Comparison of ENCODE assay signal across 8 cellular contexts in the genomic region with DNA sequence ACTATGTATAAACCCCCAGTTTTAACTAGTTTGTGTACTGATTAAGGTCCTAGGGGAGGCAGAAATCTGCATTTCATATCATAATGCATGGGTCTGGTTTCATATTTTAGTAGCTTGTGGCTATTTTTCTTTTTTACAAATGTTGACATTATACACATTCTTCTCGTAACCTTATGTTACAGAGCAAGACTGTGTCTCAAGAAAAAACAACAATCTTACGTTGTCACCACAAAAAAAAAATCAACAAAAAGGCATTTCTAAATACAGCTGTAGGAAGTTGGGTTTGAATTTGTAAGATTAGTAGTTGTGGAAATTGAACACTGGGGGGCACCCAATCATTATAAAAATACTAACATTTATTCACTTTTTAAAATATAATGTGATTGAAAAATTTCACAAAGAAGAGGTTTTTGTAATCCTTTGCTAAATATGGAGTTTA. TPM values are rescaled to one million over a fixed set of nuclear protein-coding genes. Genes with fewer than 3 reads are reported as not detected.
A peak's percentile ranks its signal among the peaks of the same experiment; 100 is the strongest.
DNase-seq lines count a peak whose midpoint lies in the region; ATAC-seq and TF ChIP-seq lines count a peak whose summit lies in the region.

No MANE protein-coding gene starts in this region.

- H3K27me3 ChIP-seq in heart right ventricle = no peaks in the 10 kb centered on the region
- H3K27me3 ChIP-seq in PC-3 (ENCODE audit: low read length) = no peaks in the 10 kb centered on the region

- no peak overlapping the region for H2AFZ ChIP-seq in PC-3 (ENCODE audit: low read length)

- no peaks in the 10 kb centered on the region for H3F3A ChIP-seq in PC-3 (ENCODE audit: low read length, unreplicated experiment)

- intact Hi-C loops in heart right ventricle (cut with DNase I) (loop anchor here in 2 of 10 donors (5.0 to 10.0 kb wide), 2 partner anchors 616 to 619 kb away; no protein-coding TSS in a partner anchor), Right ventricle myocardium inferior (cut with DNase I) (loop anchor here (10.0 kb wide), 1 partner anchor 616 kb away; no protein-coding TSS in a partner anchor), PC-3 (cut with micrococcal nuclease) (loop anchor here (2.0 to 5.0 kb wide), 3 partner anchors 50 to 339 kb away; partner anchors contain the start of gene SIAH2)
- intact Hi-C loops in activated CD4-positive, alpha-beta T cell treated with anti-CD3 and anti-CD28 coated beads, Interleukin-2, amount 10 ng/mL, durations not matched to agents 24 days and 14 days (cut with micrococcal nuclease) = loop anchor here (2.0 to 5.0 kb wide), 3 partner anchors 336 to 618 kb away; partner anchors contain the start of gene MED12L

- H3K36me3 ChIP-seq in heart right ventricle (no peaks in the 10 kb centered on the region), PC-3 (ENCODE audit: low read depth, low read length) (no peaks in the 10 kb centered on the region)

- H3K9me3 ChIP-seq in heart right ventricle (no peaks in the 10 kb centered on the region), PC-3 (ENCODE audit: low read length) (no peaks in the 10 kb centered on the region)

- no peaks in the 10 kb centered on the region for H3K4me1 ChIP-seq in heart right ventricle
- H3K4me1 ChIP-seq in PC-3 (ENCODE audit: insufficient read depth, low read length) = no peaks in the 10 kb centered on the region

- H3K9ac ChIP-seq in PC-3 (ENCODE audit: low read length) = no peak overlapping the region

- no peak overlapping the region for H3K4me3 ChIP-seq in heart right ventricle
- H3K4me3 ChIP-seq in PC-3 (ENCODE audit: low read length) = no peak overlapping the region
- H3K4me3 ChIP-seq in fibroblast of mammary gland (ENCODE audit: control insufficient read depth, low read depth, low read length) = no peak overlapping the region

- peak overlapping the region; percentile 9; the same call in 1 of the 2 replicates for H3K4me2 ChIP-seq in PC-3 (ENCODE audit: low read length)

- H3K27ac Mint-ChIP-seq in activated CD4-positive, alpha-beta T cell treated with anti-CD3 and anti-CD28 coated beads, Interleukin-2, amount 10 ng/mL, durations not matched to agents 24 days and 14 days = no peak overlapping the region

- POLR2A ChIA-PET in PC-3 (lab: Charles Lee; ENCODE audit: unreplicated experiment) = no interaction called here

- DNase-seq in heart right ventricle = no peak
- no peak for DNase-seq in Right ventricle myocardium inferior (ENCODE audit: missing footprints)
- peak; percentile 56 for DNase-seq in PC-3
- peak; percentile 35 for DNase-seq in fibroblast of mammary gland (ENCODE audit: low read depth)
- DNase-seq in NK-92 treated with Interleukin-12 subunit alpha and Interleukin-12 subunit beta, amount 100 ng/mL, for 24 hours (lab: John Stamatoyannopoulos, UW) = no peak
- DNase-seq in activated CD4-positive, alpha-beta T cell treated with anti-CD3 and anti-CD28 coated beads, Interleukin-2, amount 10 ng/mL, durations not matched to agents 24 days and 14 days = no peak
- no peak for DNase-seq in SIG-M5 (lab: John Stamatoyannopoulos, UW)

- H3K27ac ChIP-seq in heart right ventricle (no peak overlapping the region), PC-3 (ENCODE audit: low read length) (no peak overlapping the region)

- no peaks in the 10 kb centered on the region for H3K36me3 Mint-ChIP-seq in activated CD4-positive, alpha-beta T cell treated with anti-CD3 and anti-CD28 coated beads, Interleukin-2, amount 10 ng/mL, durations not matched to agents 24 days and 14 days (ENCODE audit: low read depth)

- no peaks in the 10 kb centered on the region for H3K9me3 Mint-ChIP-seq in activated CD4-positive, alpha-beta T cell treated with anti-CD3 and anti-CD28 coated beads, Interleukin-2, amount 10 ng/mL, durations not matched to agents 24 days and 14 days

- no peaks in the 10 kb centered on the region for H3K79me2 ChIP-seq in PC-3 (ENCODE audit: low read length)

- no peaks in the 10 kb centered on the region for H3K9me2 ChIP-seq in PC-3 (replicated peaks; ENCODE audit: low read length)

- peaks cover 14% of the 10 kb centered on the region for H3K27me3 Mint-ChIP-seq in activated CD4-positive, alpha-beta T cell treated with anti-CD3 and anti-CD28 coated beads, Interleukin-2, amount 10 ng/mL, durations not matched to agents 24 days and 14 days

- H4K20me1 ChIP-seq in PC-3 (ENCODE audit: low read length) = no peaks in the 10 kb centered on the region

- ATAC-seq in heart right ventricle (no peak), Right ventricle myocardium inferior (no peak), PC-3 (no peak; the same call in 1 of the 2 replicates), HG03097 (IDR thresholded peaks at IDR 0.05; ENCODE audit: low FRiP score, unreplicated experiment) (no peak)

- 31 to 35% methylated on average over 2 of the region's 2 CpGs for WGBS in heart right ventricle, 2 donors

- BruUV-seq in PC-3 (replicated peaks; lab: Mats Ljungman, UMichigan) = no TSS peak

- H3K4me1 Mint-ChIP-seq in activated CD4-positive, alpha-beta T cell treated with anti-CD3 and anti-CD28 coated beads, Interleukin-2, amount 10 ng/mL, durations not matched to agents 24 days and 14 days = peaks cover 6% of the 10 kb centered on the region

- CTCF ChIA-PET in PC-3 (lab: Charles Lee) = interaction anchor here (0.6 to 1.1 kb wide), 3 partner anchors 17 to 649 kb away, joined by 3 to 4 read pairs (median 4); partner anchors contain the start of gene SERP1

- no peak overlapping the region for H3K4me3 Mint-ChIP-seq in activated CD4-positive, alpha-beta T cell treated with anti-CD3 and anti-CD28 coated beads, Interleukin-2, amount 10 ng/mL, durations not matched to agents 24 days and 14 days

- TF ChIP-seq CTCF in heart right ventricle (IDR thresholded peaks at IDR 0.05) (peak in 8 of 9 donors; percentile 6 to 52 (median 41)), PC-3 (conservative IDR thresholded peaks at IDR 0.05; ENCODE audit: low read depth, low read length) (peak; percentile 61), fibroblast of mammary gland (conservative IDR thresholded peaks at IDR 0.05; ENCODE audit: control insufficient read depth, insufficient read depth, low read depth, low read length) (peak; percentile 22)

RNA-seq across cellular contexts. Expression of gene SERP1, which starts 17.9 kb away (rescaled TPM):
- total RNA-seq in heart right ventricle = 10 to 100 TPM; 17.5 to 33.7 (median 21.9) TPM
- 10 to 100 TPM; 17.5 to 79.0 TPM for polyA plus RNA-seq in heart right ventricle
- 23.7 TPM for total RNA-seq in Right ventricle myocardium inferior
- 439 and 552 TPM in 2 replicates for total RNA-seq in PC-3 (2014; rRNA removed)
- 88.8 and 103 TPM in 2 replicates for total RNA-seq in activated CD4-positive, alpha-beta T cell treated with anti-CD3 and anti-CD28 coated beads, Interleukin-2, amount 10 ng/mL, durations not matched to agents 24 days and 14 days

RNA-seq across cellular contexts. Expression of gene EIF2A, which starts 18.2 kb away (rescaled TPM):
- total RNA-seq in heart right ventricle (10 to 100 TPM; 67.5 to 86.5 (median 76.2) TPM), Right ventricle myocardium inferior (68.9 TPM), PC-3 (2014; rRNA removed) (67.9 and 92.4 TPM in 2 replicates)
- polyA plus RNA-seq in heart right ventricle = 10 to 100 TPM; 45.8 to 47.8 TPM
- 125 and 133 TPM in 2 replicates for total RNA-seq in activated CD4-positive, alpha-beta T cell treated with anti-CD3 and anti-CD28 coated beads, Interleukin-2, amount 10 ng/mL, durations not matched to agents 24 days and 14 days

Comparison
In these comparisons a context has a peak if more than half of its experiments do, and no peak if none do; other contexts are left out.
1. DNase-seq: peak in PC-3 (single experiment) and fibroblast of mammary gland (single experiment); none in heart right ventricle (0 of 2), Right ventricle myocardium inferior (single experiment), NK-92 treated with Interleukin-12 subunit alpha and Interleukin-12 subunit beta, amount 100 ng/mL, for 24 hours (single experiment), activated CD4-positive, alpha-beta T cell treated with anti-CD3 and anti-CD28 coated beads, Interleukin-2, amount 10 ng/mL, durations not matched to agents 24 days and 14 days (single experiment) and SIG-M5 (single experiment).
2. Peak in every context shown above with its lines, with median percentiles within 50 percentile points of each other: CTCF ChIP-seq.